17 cellular contexts compared by ENCODE assay signal in the genomic region with DNA sequence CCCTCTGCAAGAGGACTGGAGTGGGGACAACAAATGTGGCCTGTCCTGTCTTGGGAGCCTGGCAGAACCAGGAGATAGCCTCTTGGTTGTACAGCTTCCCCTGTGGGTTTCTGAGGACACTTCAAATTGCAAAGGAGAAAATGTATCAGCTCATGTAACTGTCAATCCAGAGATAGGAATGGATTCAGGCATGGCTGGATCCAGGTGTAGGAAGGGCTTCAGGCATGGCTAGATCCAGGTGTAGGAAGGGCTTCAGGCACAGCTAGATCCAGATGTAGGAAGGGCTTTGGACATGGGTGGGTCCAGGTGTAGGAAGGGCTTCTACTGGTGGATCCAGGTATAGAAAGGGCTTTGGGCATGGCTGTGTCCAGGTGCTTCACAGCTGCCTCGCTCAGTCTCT. TPM values are rescaled to one million over a fixed set of nuclear protein-coding genes. Genes with fewer than 3 reads are reported as not detected.
A peak's percentile ranks its signal among the peaks of the same experiment; 100 is the strongest.
DNase-seq lines count a peak whose midpoint lies in the region; ATAC-seq, FAIRE-seq and TF ChIP-seq lines count a peak whose summit lies in the region.
"Had no signal": no experiment of that assay in that cellular context is flagged by ENCODE, and none has a peak within 500 bp of the region (broad histone marks: within the 10 kb centered on the region; RNA-seq: fewer than 3 reads in every experiment).

No MANE protein-coding gene starts in this region.

- H3K4me3 ChIP-seq in BLaER1 treated with 17β-estradiol and CSF1 and Interleukin-3, amounts not matched to agents 10 nM and 100 nM = no peak overlapping the region
- H3K4me3 ChIP-seq in IMR-90 (ENCODE audit: insufficient read depth, low read depth, low read length) (no peak overlapping the region), astrocyte (ENCODE audit: insufficient read depth, low read depth, low read length) (no peak overlapping the region), spleen (no peak overlapping the region), thyroid gland (replicated peaks in 1 of 3) (no peak overlapping the region)

- no peak overlapping the region for H4K8ac ChIP-seq in IMR-90 (ENCODE audit: low read depth in 2 of 2, low read length in 2 of 2)

- DNase-seq in IMR-90 (no peak), astrocyte (ENCODE audit: low read depth) (no peak), glutamatergic neuron (no peak), spleen (no peak), thyroid gland (no peak)
- DNase-seq: Caco-2; CD8-positive, alpha-beta memory T cell; DND-41; GDM1; KBM-7 had no signal

- H3K4me3 Mint-ChIP-seq in astrocyte (ENCODE audit: unreplicated experiment) (peak overlapping the region; percentile 54), glutamatergic neuron (ENCODE audit: unreplicated experiment) (peak overlapping the region; percentile 61)
- H3K4me3 Mint-ChIP-seq: B cell; CD8-positive, alpha-beta memory T cell had no signal

- in situ Hi-C loops in IMR-90 (cut with MboI; ENCODE audit: low sequenced_read_pairs) = no loop called here

- no peak overlapping the region for H2BK15ac ChIP-seq in IMR-90 (ENCODE audit: low read depth, low read length)

- H3K79me2 ChIP-seq in astrocyte (ENCODE audit: insufficient read depth, low read length) = no peaks in the 10 kb centered on the region

- no peak overlapping the region for H2BK120ac ChIP-seq in IMR-90 (ENCODE audit: low read depth, low read length)

- H3K18ac ChIP-seq in IMR-90 (ENCODE audit: low read depth, low read length) = no peak overlapping the region

- no peak overlapping the region for H2BK5ac ChIP-seq in IMR-90 (ENCODE audit: low read depth, low read length, poor library complexity, severe bottlenecking)

- no peak overlapping the region for H2AK5ac ChIP-seq in IMR-90 (ENCODE audit: low read depth, low read length)

- no peaks in the 10 kb centered on the region for H4K20me1 ChIP-seq in BLaER1 treated with 17β-estradiol and CSF1 and Interleukin-3, amounts not matched to agents 10 nM and 100 nM
- H4K20me1 ChIP-seq in IMR-90 (ENCODE audit: insufficient read depth, low read length) (no peaks in the 10 kb centered on the region), astrocyte (ENCODE audit: insufficient read depth, low read length) (no peaks in the 10 kb centered on the region)

- H3K36me3 Mint-ChIP-seq in astrocyte (ENCODE audit: low read depth, unreplicated experiment) (no peaks in the 10 kb centered on the region), glutamatergic neuron (ENCODE audit: unreplicated experiment) (peaks cover 5% of the 10 kb centered on the region)

- TF ChIP-seq POLR2A in IMR-90 (IDR thresholded peaks at IDR 0.05; ENCODE audit: low read depth, low read length) (no peak), spleen (IDR thresholded peaks at IDR 0.05) (no peak), thyroid gland (IDR thresholded peaks at IDR 0.05) (no peak)

- H3K9me1 ChIP-seq in IMR-90 (ENCODE audit: insufficient read depth, low read length) = no peaks in the 10 kb centered on the region

- dilution Hi-C loops in IMR-90 (cut with HindIII; ENCODE audit: low sequenced_read_pairs, unreplicated experiment) = no loop called here

- H3K27me3 ChIP-seq in BLaER1 treated with 17β-estradiol and CSF1 and Interleukin-3, amounts not matched to agents 10 nM and 100 nM = no peaks in the 10 kb centered on the region; a peak in 1 of 22 replicates
- H3K27me3 ChIP-seq in IMR-90 (ENCODE audit: control insufficient read depth, insufficient read depth, low read length) (peaks cover 18% of the 10 kb centered on the region; the same call in 1 of the 2 replicates), astrocyte (ENCODE audit: insufficient read depth, low read length) (peaks cover 4% of the 10 kb centered on the region), spleen (replicated peaks in 1 of 7) (peaks cover 0 to 69% (median 0%) of the 10 kb centered on the region in 7 donors), thyroid gland (no peaks in the 10 kb centered on the region)

- FAIRE-seq in astrocyte (lab: Jason Lieb, UNC) = no peak
- FAIRE-seq: A204.1, H54 had no signal

- H3K9me3 ChIP-seq in BLaER1 treated with 17β-estradiol and CSF1 and Interleukin-3, amounts not matched to agents 10 nM and 100 nM (replicated peaks in 1 of 11) = no peaks in the 10 kb centered on the region
- H3K9me3 ChIP-seq in IMR-90 (ENCODE audit: control insufficient read depth, insufficient read depth, low read length) (no peaks in the 10 kb centered on the region), astrocyte (ENCODE audit: insufficient read depth, low read depth, low read length) (no peaks in the 10 kb centered on the region), spleen (no peaks in the 10 kb centered on the region), thyroid gland (no peaks in the 10 kb centered on the region)
- H3K9me3 ChIP-seq: Caco-2 had no signal

- H3K27ac Mint-ChIP-seq in astrocyte (ENCODE audit: unreplicated experiment) (no peak overlapping the region), glutamatergic neuron (ENCODE audit: unreplicated experiment) (no peak overlapping the region)
- H3K27ac Mint-ChIP-seq: B cell; CD8-positive, alpha-beta memory T cell had no signal

- no TSS peak for BruUV-seq in IMR-90 (replicated peaks; lab: Mats Ljungman, UMichigan)

- no peak overlapping the region for H3K4ac ChIP-seq in IMR-90 (ENCODE audit: low read depth, low read length)

- no peak overlapping the region for H3K14ac ChIP-seq in IMR-90 (replicated peaks; ENCODE audit: low read depth, low read length)

- peak overlapping the region in 7 of 11 experiments; percentile 70 to 97 (median 91); a peak in 8 of 22 replicates for H3K4me2 ChIP-seq in BLaER1 treated with 17β-estradiol and CSF1 and Interleukin-3, amounts not matched to agents 10 nM and 100 nM
- H3K4me2 ChIP-seq in IMR-90 (ENCODE audit: low read depth, low read length) = no peak overlapping the region
- H3K4me2 ChIP-seq in astrocyte (ENCODE audit: low read length) = no peak overlapping the region

- H2AFZ ChIP-seq in IMR-90 (replicated peaks; ENCODE audit: low read length, poor library complexity) (no peak overlapping the region), astrocyte (ENCODE audit: low read depth, low read length) (no peak overlapping the region)

- H3K9me3 Mint-ChIP-seq in astrocyte (ENCODE audit: unreplicated experiment) (peaks cover 3% of the 10 kb centered on the region), glutamatergic neuron (ENCODE audit: unreplicated experiment) (peaks cover 12% of the 10 kb centered on the region)
- H3K9me3 Mint-ChIP-seq: CD8-positive, alpha-beta memory T cell had no signal

- H2BK20ac ChIP-seq in IMR-90 (ENCODE audit: low read depth, low read length) = no peak overlapping the region

- POLR2A ChIA-PET in IMR-90 (lab: Charles Lee; ENCODE audit: unreplicated experiment) = no interaction called here

- no peak overlapping the region for H3K9ac ChIP-seq in BLaER1 treated with 17β-estradiol and CSF1 and Interleukin-3, amounts not matched to agents 10 nM and 100 nM
- H3K9ac ChIP-seq in IMR-90 (ENCODE audit: low read depth, low read length) = no peak overlapping the region
- H3K9ac ChIP-seq in astrocyte (ENCODE audit: low read length) = no peak overlapping the region

- TF ChIP-seq RAD21 in IMR-90 (IDR thresholded peaks at IDR 0.05; ENCODE audit: low read length) = no peak

- H3K23ac ChIP-seq in IMR-90 (ENCODE audit: low read depth, low read length) = no peak overlapping the region

- H3K4me1 ChIP-seq in BLaER1 treated with 17β-estradiol and CSF1 and Interleukin-3, amounts not matched to agents 10 nM and 100 nM = peaks cover 49 to 100% (median 98%) of the 10 kb centered on the region in 10 experiments
- no peaks in the 10 kb centered on the region for H3K4me1 ChIP-seq in IMR-90 (ENCODE audit: control insufficient read depth, insufficient read depth, low read length)
- no peaks in the 10 kb centered on the region for H3K4me1 ChIP-seq in astrocyte (ENCODE audit: insufficient read depth, low read length)
- peaks cover 3 to 34% (median 15%) of the 10 kb centered on the region in 6 donors for H3K4me1 ChIP-seq in spleen
- no peaks in the 10 kb centered on the region for H3K4me1 ChIP-seq in thyroid gland
- H3K4me1 ChIP-seq: Caco-2 had no signal

- no peak overlapping the region for H3K56ac ChIP-seq in IMR-90 (ENCODE audit: extremely low read depth, insufficient read depth, low read length)

- H2AK9ac ChIP-seq in IMR-90 (replicated peaks; ENCODE audit: low read depth, low read length, poor library complexity) = peak overlapping the region; percentile 37

- intact Hi-C loops in IMR-90 (cut with micrococcal nuclease) (no loop called here), spleen (cut with DNase I; ENCODE audit: low total_unique reads) (no loop called here), thyroid gland (cut with DNase I) (no loop called here)

- CTCF ChIA-PET in IMR-90 (lab: Yijun Ruan, JAX) = no interaction called here

- WGBS in IMR-90 (ENCODE audit: extremely low coverage in 2 of 2, insufficient read length in 1 of 2), 2 experiments = 67% methylated on average over 1 of the region's 1 CpG; no CpG with 5 or more reads in 1 of the 2 experiments
- WGBS in spleen, 5 donors = 83 to 100% (median 100%) methylated on average over 1 of the region's 1 CpG
- WGBS in thyroid gland, 2 donors = 100% methylated on average over 1 of the region's 1 CpG; no CpG with 5 or more reads in 1 of the 2 donors

- no peak for ATAC-seq in IMR-90 (ENCODE audit: low read depth)
- ATAC-seq in HG03139 (IDR thresholded peaks at IDR 0.05; ENCODE audit: unreplicated experiment) = no peak
- ATAC-seq: HCT116 had no signal

- TF ChIP-seq CTCF in IMR-90 (conservative IDR thresholded peaks at IDR 0.05; ENCODE audit: low read depth, low read length) = no peak
- TF ChIP-seq CTCF in astrocyte (IDR thresholded peaks at IDR 0.05; ENCODE audit: insufficient read depth, low read depth, low read length) = no peak
- TF ChIP-seq CTCF in glutamatergic neuron (IDR thresholded peaks at IDR 0.05; ENCODE audit: partially characterized antibody, unreplicated experiment) = no peak
- no peak for TF ChIP-seq CTCF in spleen (IDR thresholded peaks at IDR 0.05 in 8 of 11, conservative IDR thresholded peaks at IDR 0.05 in 3 of 11)
- no peak for TF ChIP-seq CTCF in thyroid gland (IDR thresholded peaks at IDR 0.05)

- no peaks in the 10 kb centered on the region for H3K79me1 ChIP-seq in IMR-90 (ENCODE audit: low read depth in 1 of 2, low read length in 2 of 2)

- peaks cover 17% of the 10 kb centered on the region for H3K27me3 Mint-ChIP-seq in astrocyte (ENCODE audit: low read depth, unreplicated experiment)
- peaks cover 8% of the 10 kb centered on the region for H3K27me3 Mint-ChIP-seq in glutamatergic neuron (ENCODE audit: unreplicated experiment)

- no peaks in the 10 kb centered on the region for H3K36me3 ChIP-seq in BLaER1 treated with 17β-estradiol and CSF1 and Interleukin-3, amounts not matched to agents 10 nM and 100 nM
- no peaks in the 10 kb centered on the region for H3K36me3 ChIP-seq in IMR-90 (ENCODE audit: control insufficient read depth, insufficient read depth, low read length)
- no peaks in the 10 kb centered on the region for H3K36me3 ChIP-seq in astrocyte (ENCODE audit: insufficient read depth, low read length)
- H3K36me3 ChIP-seq in spleen = no peaks in the 10 kb centered on the region
- H3K36me3 ChIP-seq in thyroid gland = no peaks in the 10 kb centered on the region

- no peak overlapping the region for H4K91ac ChIP-seq in IMR-90 (ENCODE audit: insufficient read depth, low read depth, low read length)

- H3K27ac ChIP-seq in BLaER1 treated with 17β-estradiol and CSF1 and Interleukin-3, amounts not matched to agents 10 nM and 100 nM = peak overlapping the region in 5 of 11 experiments; percentile 97 to 100 (median 100); a peak in 6 of 22 replicates
- H3K27ac ChIP-seq in IMR-90 (ENCODE audit: insufficient read depth, low read length) (no peak overlapping the region), astrocyte (ENCODE audit: low read depth, low read length) (no peak overlapping the region), spleen (no peak overlapping the region), thyroid gland (no peak overlapping the region)

- H4K5ac ChIP-seq in IMR-90 (ENCODE audit: low read depth, low read length) = no peak overlapping the region

- H3K4me1 Mint-ChIP-seq in astrocyte (ENCODE audit: low read depth, unreplicated experiment) (no peaks in the 10 kb centered on the region), glutamatergic neuron (ENCODE audit: low read depth, unreplicated experiment) (peaks cover 8% of the 10 kb centered on the region)

RNA-seq across cellular contexts. Expression of gene TP73, which starts 30.9 kb away (rescaled TPM):
- total RNA-seq in IMR-90 (2012; rRNA removed) = not detected in 2 replicates
- polyA plus RNA-seq in IMR-90 (2012; rRNA removed) = 0.10 TPM in 1 of 2 replicates, not detected in the other
- 0.03 TPM in 1 of 2 replicates, not detected in the other for polyA plus RNA-seq in IMR-90 (2012; cell fraction: cytosol; rRNA removed)
- polyA plus RNA-seq in IMR-90 (2012; cell fraction: nucleus; rRNA removed; ENCODE audit: low replicate concordance) = 0.10 and 0.16 TPM in 2 replicates
- 0.18 TPM in 1 of 2 replicates, not detected in the other for total RNA-seq in astrocyte
- 13.0 TPM for total RNA-seq in glutamatergic neuron (ENCODE audit: unreplicated experiment)
- total RNA-seq in spleen = 1 to 10 TPM in 5 of 7 donors, under 1 TPM in 2; 0.63 to 4.3 (median 1.6) TPM
- under 1 TPM; 0.11 to 0.48 (median 0.21) TPM for polyA plus RNA-seq in spleen
- under 1 TPM in 2 of 4 donors, not detected in 2; 0.33 to 0.49 TPM for total RNA-seq in thyroid gland
- total RNA-seq: HT1080 had no signal

RNA-seq across cellular contexts. Expression of gene WRAP73, which starts 33.3 kb away (rescaled TPM):
- 9.2 and 10.8 TPM in 2 replicates for total RNA-seq in IMR-90 (2012; rRNA removed)
- polyA plus RNA-seq in IMR-90 (2012; rRNA removed) = 23.6 and 24.4 TPM in 2 replicates
- polyA plus RNA-seq in IMR-90 (2012; cell fraction: cytosol; rRNA removed) = 14.9 and 26.0 TPM in 2 replicates
- polyA plus RNA-seq in IMR-90 (2012; cell fraction: nucleus; rRNA removed; ENCODE audit: low replicate concordance) = 70.7 and 108 TPM in 2 replicates
- 15.5 and 15.6 TPM in 2 replicates for total RNA-seq in astrocyte
- total RNA-seq in glutamatergic neuron (ENCODE audit: unreplicated experiment) = 47.7 TPM
- total RNA-seq in spleen = 10 to 100 TPM; 21.0 to 28.0 (median 26.4) TPM
- 10 to 100 TPM; 20.1 to 28.3 (median 24.2) TPM for polyA plus RNA-seq in spleen
- total RNA-seq in thyroid gland = 10 to 100 TPM; 18.5 to 44.0 (median 21.0) TPM

RNA-seq across cellular contexts. Expression of gene TPRG1L, which starts 58.4 kb away (rescaled TPM):
- total RNA-seq in IMR-90 (2012; rRNA removed) = 25.3 and 25.6 TPM in 2 replicates
- polyA plus RNA-seq in IMR-90 (2012; rRNA removed) = 38.1 and 39.5 TPM in 2 replicates
- polyA plus RNA-seq in IMR-90 (2012; cell fraction: cytosol; rRNA removed) = 33.5 and 37.2 TPM in 2 replicates
- 11.6 and 15.3 TPM in 2 replicates for polyA plus RNA-seq in IMR-90 (2012; cell fraction: nucleus; rRNA removed; ENCODE audit: low replicate concordance)
- 33.7 and 36.0 TPM in 2 replicates for total RNA-seq in astrocyte
- total RNA-seq in glutamatergic neuron (ENCODE audit: unreplicated experiment) = 43.1 TPM
- total RNA-seq in spleen = 10 to 100 TPM; 23.7 to 45.9 (median 32.5) TPM
- 10 to 100 TPM; 19.9 to 35.7 (median 20.9) TPM for polyA plus RNA-seq in spleen
- 10 to 100 TPM; 33.9 to 45.1 (median 40.0) TPM for total RNA-seq in thyroid gland

Comparison
In these comparisons a context has a peak if more than half of its experiments do, and no peak if none do; other contexts are left out.
1. H3K4me2 ChIP-seq: peak in BLaER1 treated with 17β-estradiol and CSF1 and Interleukin-3, amounts not matched to agents 10 nM and 100 nM (7 of 11); none in IMR-90 (single experiment) and astrocyte (single experiment).